Comparison of ENCODE assay signal across 1 cellular context in the genomic region with DNA sequence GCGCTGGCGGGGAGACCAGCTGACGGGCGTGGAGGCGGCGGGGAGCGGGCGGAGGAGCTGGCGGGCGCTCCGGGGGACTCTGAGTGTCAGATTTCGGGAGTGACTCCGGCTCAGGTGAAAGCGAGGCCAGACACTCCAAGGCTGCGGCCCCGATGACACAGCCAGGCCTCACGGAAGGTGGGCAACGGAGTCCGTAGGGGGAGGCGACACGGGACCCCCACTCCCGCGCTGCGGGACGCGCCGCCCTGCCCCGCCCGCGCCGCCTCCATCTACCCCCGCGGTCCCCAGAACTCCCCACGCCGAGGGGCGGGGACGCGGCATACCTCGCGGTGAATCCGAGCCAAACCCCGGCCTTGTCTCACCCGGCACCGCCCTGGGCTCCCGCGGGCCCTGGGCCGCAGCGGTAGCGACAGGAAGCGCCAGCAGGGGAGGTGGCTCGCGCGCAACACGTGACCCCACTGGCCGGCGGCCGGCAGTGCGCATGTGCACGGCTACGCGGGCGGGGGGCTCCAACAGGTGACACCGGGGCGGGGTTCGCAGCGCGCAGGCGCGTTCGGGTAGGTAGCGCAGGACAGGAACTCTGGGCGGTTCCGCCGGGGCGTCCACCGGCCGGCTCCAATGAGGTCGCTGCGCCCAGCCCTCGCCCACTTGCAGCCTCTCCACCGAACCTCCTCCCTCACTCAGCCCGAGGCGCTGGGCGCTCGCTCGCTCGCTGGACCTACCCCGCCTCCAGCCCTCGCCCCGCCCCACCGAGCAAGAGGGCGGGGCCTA.
TF ChIP-seq lines count a peak whose summit lies in the region.

A gene with protein sequence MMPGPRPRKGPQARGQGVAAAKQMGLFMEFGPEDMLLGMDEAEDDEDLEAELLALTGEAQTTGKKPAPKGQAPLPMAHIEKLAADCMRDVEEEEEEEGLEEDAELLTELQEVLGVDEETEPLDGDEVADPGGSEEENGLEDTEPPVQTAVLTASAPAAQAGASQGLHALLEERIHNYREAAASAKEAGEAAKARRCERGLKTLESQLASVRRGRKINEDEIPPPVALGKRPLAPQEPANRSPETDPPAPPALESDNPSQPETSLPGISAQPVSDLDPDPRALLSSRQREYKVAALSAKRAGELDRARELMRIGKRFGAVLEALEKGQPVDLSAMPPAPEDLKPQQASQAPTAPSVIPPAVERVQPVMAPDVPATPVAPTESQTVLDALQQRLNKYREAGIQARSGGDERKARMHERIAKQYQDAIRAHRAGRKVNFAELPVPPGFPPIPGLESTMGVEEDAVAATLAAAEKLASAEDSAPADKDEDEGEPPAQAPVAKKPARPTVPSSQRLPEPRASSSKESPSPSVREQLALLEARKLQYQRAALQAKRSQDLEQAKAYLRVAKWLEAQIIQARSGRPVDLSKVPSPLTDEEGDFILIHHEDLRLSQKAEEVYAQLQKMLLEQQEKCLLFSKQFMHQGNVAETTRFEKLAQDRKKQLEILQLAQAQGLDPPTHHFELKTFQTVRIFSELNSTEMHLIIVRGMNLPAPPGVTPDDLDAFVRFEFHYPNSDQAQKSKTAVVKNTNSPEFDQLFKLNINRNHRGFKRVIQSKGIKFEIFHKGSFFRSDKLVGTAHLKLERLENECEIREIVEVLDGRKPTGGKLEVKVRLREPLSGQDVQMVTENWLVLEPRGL (minus strand): TSS at position 460 of the 771 bp plus-strand sequence. CDS start 1,585 bp downstream, outside the sequence.

TF ChIP-seq in HepG2, 621 proteins besides CTCF, POLR2A, EP300 and RAD21 (continued from another document and continues in another):
- TF ChIP-seq, protein P1, sequence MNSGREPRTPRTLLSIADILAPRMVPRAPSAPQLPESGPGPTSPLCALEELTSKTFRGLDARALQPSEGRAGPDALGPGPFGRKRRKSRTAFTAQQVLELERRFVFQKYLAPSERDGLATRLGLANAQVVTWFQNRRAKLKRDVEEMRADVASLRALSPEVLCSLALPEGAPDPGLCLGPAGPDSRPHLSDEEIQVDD (CRISPR knock-in tag; IDR thresholded peaks at IDR 0.05; ENCODE audit: borderline replicate concordance): no peak
- TF ChIP-seq ZFP41 (CRISPR knock-in tag; IDR thresholded peaks at IDR 0.05; ENCODE audit: borderline replicate concordance) (peak; percentile 81), MYNN (CRISPR knock-in tag; IDR thresholded peaks at IDR 0.05; ENCODE audit: low read depth) (no peak), ZNF451 (CRISPR knock-in tag; IDR thresholded peaks at IDR 0.05) (0 out of 2 replicates have a peak, but pooled peaks have one; percentile 15), STAG1 (CRISPR knock-in tag; IDR thresholded peaks at IDR 0.05) (no peak; the same call in 1 of the 2 replicates), SRSF9 (IDR thresholded peaks at IDR 0.05; ENCODE audit: borderline replicate concordance, insufficient read depth, low read depth, low read length, poor library complexity, severe bottlenecking) (no peak), ZSCAN12 (CRISPR knock-in tag; IDR thresholded peaks at IDR 0.05) (0 out of 2 replicates have a peak, but pooled peaks have one; percentile 51), BRD4 (CRISPR knock-in tag; IDR thresholded peaks at IDR 0.05) (peak; percentile 83; the same call in 1 of the 2 replicates), HMG20A (CRISPR knock-in tag; IDR thresholded peaks at IDR 0.05; ENCODE audit: borderline replicate concordance) (no peak), CC2D1A (CRISPR knock-in tag; IDR thresholded peaks at IDR 0.05) (no peak), ZNF496 (CRISPR knock-in tag; IDR thresholded peaks at IDR 0.05; ENCODE audit: insufficient replicate concordance) (no peak), KLF11 (CRISPR knock-in tag; IDR thresholded peaks at IDR 0.05) (no peak), ZNF34 (CRISPR knock-in tag; IDR thresholded peaks at IDR 0.05; ENCODE audit: borderline replicate concordance) (no peak), FOXA1 (IDR thresholded peaks at IDR 0.05) (no peak), FOXA1 (CRISPR knock-in tag; IDR thresholded peaks at IDR 0.05) (0 out of 2 replicates have a peak, but pooled peaks have one; percentile 25), MBD4 (IDR thresholded peaks at IDR 0.05; ENCODE audit: borderline replicate concordance, low read length) (no peak), PHF21A (CRISPR knock-in tag; IDR thresholded peaks at IDR 0.05) (peak; percentile 44; the same call in 1 of the 2 replicates), ZNF180 (CRISPR knock-in tag; IDR thresholded peaks at IDR 0.05; ENCODE audit: borderline replicate concordance, low read depth) (peak; percentile 74; the same call in 1 of the 2 replicates), ZFP37 (CRISPR knock-in tag; IDR thresholded peaks at IDR 0.05; ENCODE audit: borderline replicate concordance) (peak; percentile 42; the same call in 1 of the 2 replicates), ARNTL (CRISPR knock-in tag; IDR thresholded peaks at IDR 0.05) (peak; percentile 98), KDM1A (CRISPR knock-in tag; IDR thresholded peaks at IDR 0.05) (no peak)
- TF ChIP-seq, protein P2, sequence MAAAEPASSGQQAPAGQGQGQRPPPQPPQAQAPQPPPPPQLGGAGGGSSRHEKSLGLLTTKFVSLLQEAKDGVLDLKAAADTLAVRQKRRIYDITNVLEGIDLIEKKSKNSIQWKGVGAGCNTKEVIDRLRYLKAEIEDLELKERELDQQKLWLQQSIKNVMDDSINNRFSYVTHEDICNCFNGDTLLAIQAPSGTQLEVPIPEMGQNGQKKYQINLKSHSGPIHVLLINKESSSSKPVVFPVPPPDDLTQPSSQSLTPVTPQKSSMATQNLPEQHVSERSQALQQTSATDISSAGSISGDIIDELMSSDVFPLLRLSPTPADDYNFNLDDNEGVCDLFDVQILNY (CRISPR knock-in tag; conservative IDR thresholded peaks at IDR 0.05): peak; percentile 81
- TF ChIP-seq, protein P3, sequence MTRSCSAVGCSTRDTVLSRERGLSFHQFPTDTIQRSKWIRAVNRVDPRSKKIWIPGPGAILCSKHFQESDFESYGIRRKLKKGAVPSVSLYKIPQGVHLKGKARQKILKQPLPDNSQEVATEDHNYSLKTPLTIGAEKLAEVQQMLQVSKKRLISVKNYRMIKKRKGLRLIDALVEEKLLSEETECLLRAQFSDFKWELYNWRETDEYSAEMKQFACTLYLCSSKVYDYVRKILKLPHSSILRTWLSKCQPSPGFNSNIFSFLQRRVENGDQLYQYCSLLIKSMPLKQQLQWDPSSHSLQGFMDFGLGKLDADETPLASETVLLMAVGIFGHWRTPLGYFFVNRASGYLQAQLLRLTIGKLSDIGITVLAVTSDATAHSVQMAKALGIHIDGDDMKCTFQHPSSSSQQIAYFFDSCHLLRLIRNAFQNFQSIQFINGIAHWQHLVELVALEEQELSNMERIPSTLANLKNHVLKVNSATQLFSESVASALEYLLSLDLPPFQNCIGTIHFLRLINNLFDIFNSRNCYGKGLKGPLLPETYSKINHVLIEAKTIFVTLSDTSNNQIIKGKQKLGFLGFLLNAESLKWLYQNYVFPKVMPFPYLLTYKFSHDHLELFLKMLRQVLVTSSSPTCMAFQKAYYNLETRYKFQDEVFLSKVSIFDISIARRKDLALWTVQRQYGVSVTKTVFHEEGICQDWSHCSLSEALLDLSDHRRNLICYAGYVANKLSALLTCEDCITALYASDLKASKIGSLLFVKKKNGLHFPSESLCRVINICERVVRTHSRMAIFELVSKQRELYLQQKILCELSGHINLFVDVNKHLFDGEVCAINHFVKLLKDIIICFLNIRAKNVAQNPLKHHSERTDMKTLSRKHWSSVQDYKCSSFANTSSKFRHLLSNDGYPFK (CRISPR knock-in tag; IDR thresholded peaks at IDR 0.05; ENCODE audit: borderline replicate concordance): 0 out of 2 replicates have a peak, but pooled peaks have one; percentile 22
- TF ChIP-seq, protein P4, sequence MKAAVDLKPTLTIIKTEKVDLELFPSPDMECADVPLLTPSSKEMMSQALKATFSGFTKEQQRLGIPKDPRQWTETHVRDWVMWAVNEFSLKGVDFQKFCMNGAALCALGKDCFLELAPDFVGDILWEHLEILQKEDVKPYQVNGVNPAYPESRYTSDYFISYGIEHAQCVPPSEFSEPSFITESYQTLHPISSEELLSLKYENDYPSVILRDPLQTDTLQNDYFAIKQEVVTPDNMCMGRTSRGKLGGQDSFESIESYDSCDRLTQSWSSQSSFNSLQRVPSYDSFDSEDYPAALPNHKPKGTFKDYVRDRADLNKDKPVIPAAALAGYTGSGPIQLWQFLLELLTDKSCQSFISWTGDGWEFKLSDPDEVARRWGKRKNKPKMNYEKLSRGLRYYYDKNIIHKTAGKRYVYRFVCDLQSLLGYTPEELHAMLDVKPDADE (CRISPR knock-in tag; IDR thresholded peaks at IDR 0.05): no peak
- TF ChIP-seq, protein P5, sequence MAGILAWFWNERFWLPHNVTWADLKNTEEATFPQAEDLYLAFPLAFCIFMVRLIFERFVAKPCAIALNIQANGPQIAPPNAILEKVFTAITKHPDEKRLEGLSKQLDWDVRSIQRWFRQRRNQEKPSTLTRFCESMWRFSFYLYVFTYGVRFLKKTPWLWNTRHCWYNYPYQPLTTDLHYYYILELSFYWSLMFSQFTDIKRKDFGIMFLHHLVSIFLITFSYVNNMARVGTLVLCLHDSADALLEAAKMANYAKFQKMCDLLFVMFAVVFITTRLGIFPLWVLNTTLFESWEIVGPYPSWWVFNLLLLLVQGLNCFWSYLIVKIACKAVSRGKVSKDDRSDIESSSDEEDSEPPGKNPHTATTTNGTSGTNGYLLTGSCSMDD (CRISPR knock-in tag; IDR thresholded peaks at IDR 0.05): no peak
- TF ChIP-seq, protein P6, sequence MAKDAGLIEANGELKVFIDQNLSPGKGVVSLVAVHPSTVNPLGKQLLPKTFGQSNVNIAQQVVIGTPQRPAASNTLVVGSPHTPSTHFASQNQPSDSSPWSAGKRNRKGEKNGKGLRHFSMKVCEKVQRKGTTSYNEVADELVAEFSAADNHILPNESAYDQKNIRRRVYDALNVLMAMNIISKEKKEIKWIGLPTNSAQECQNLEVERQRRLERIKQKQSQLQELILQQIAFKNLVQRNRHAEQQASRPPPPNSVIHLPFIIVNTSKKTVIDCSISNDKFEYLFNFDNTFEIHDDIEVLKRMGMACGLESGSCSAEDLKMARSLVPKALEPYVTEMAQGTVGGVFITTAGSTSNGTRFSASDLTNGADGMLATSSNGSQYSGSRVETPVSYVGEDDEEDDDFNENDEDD (CRISPR knock-in tag; IDR thresholded peaks at IDR 0.05; ENCODE audit: borderline replicate concordance): peak; percentile 69; the same call in 1 of the 2 replicates
- TF ChIP-seq, protein P7, sequence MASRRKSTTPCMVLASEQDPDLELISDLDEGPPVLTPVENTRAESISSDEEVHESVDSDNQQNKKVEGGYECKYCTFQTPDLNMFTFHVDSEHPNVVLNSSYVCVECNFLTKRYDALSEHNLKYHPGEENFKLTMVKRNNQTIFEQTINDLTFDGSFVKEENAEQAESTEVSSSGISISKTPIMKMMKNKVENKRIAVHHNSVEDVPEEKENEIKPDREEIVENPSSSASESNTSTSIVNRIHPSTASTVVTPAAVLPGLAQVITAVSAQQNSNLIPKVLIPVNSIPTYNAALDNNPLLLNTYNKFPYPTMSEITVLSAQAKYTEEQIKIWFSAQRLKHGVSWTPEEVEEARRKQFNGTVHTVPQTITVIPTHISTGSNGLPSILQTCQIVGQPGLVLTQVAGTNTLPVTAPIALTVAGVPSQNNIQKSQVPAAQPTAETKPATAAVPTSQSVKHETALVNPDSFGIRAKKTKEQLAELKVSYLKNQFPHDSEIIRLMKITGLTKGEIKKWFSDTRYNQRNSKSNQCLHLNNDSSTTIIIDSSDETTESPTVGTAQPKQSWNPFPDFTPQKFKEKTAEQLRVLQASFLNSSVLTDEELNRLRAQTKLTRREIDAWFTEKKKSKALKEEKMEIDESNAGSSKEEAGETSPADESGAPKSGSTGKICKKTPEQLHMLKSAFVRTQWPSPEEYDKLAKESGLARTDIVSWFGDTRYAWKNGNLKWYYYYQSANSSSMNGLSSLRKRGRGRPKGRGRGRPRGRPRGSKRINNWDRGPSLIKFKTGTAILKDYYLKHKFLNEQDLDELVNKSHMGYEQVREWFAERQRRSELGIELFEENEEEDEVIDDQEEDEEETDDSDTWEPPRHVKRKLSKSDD (CRISPR knock-in tag; IDR thresholded peaks at IDR 0.05; ENCODE audit: low read depth): no peak
- TF ChIP-seq, protein P8, sequence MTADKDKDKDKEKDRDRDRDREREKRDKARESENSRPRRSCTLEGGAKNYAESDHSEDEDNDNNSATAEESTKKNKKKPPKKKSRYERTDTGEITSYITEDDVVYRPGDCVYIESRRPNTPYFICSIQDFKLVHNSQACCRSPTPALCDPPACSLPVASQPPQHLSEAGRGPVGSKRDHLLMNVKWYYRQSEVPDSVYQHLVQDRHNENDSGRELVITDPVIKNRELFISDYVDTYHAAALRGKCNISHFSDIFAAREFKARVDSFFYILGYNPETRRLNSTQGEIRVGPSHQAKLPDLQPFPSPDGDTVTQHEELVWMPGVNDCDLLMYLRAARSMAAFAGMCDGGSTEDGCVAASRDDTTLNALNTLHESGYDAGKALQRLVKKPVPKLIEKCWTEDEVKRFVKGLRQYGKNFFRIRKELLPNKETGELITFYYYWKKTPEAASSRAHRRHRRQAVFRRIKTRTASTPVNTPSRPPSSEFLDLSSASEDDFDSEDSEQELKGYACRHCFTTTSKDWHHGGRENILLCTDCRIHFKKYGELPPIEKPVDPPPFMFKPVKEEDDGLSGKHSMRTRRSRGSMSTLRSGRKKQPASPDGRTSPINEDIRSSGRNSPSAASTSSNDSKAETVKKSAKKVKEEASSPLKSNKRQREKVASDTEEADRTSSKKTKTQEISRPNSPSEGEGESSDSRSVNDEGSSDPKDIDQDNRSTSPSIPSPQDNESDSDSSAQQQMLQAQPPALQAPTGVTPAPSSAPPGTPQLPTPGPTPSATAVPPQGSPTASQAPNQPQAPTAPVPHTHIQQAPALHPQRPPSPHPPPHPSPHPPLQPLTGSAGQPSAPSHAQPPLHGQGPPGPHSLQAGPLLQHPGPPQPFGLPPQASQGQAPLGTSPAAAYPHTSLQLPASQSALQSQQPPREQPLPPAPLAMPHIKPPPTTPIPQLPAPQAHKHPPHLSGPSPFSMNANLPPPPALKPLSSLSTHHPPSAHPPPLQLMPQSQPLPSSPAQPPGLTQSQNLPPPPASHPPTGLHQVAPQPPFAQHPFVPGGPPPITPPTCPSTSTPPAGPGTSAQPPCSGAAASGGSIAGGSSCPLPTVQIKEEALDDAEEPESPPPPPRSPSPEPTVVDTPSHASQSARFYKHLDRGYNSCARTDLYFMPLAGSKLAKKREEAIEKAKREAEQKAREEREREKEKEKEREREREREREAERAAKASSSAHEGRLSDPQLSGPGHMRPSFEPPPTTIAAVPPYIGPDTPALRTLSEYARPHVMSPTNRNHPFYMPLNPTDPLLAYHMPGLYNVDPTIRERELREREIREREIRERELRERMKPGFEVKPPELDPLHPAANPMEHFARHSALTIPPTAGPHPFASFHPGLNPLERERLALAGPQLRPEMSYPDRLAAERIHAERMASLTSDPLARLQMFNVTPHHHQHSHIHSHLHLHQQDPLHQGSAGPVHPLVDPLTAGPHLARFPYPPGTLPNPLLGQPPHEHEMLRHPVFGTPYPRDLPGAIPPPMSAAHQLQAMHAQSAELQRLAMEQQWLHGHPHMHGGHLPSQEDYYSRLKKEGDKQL (CRISPR knock-in tag; IDR thresholded peaks at IDR 0.05; ENCODE audit: low read depth): no peak
